In genomic region chr10:101030492-101031127, GRCh38 we compare ENCODE assay signal across 1 cellular context.
TF ChIP-seq lines count a peak whose summit lies in the region.

No MANE protein-coding gene starts in this region.

TF ChIP-seq in K562, 482 proteins besides CTCF, POLR2A, EP300 and RAD21:
- TF ChIP-seq ZNF140 (CRISPR knock-in tag; IDR thresholded peaks at IDR 0.05) (no peak), RBBP5 (IDR thresholded peaks at IDR 0.05; ENCODE audit: borderline replicate concordance, insufficient read depth, low read length, poor library complexity, severe bottlenecking) (no peak)
